ENCODE assay signal across 11 cellular contexts in genomic region chr9:121322737-121323448, GRCh38. TPM values are rescaled to one million over a fixed set of nuclear protein-coding genes. Genes with fewer than 3 reads are reported as not detected.
DNase-seq lines count a peak whose midpoint lies in the region; ATAC-seq and TF ChIP-seq lines count a peak whose summit lies in the region.
"Had no signal": no experiment of that assay in that cellular context is flagged by ENCODE, and none has a peak within 500 bp of the region (broad histone marks: within the 10 kb centered on the region; RNA-seq: fewer than 3 reads in every experiment).

No MANE protein-coding gene starts in this region.

- H3K36me3 ChIP-seq in muscle layer of duodenum (ENCODE audit: control insufficient read depth in 1 of 2, insufficient read depth in 2 of 2, low read length in 2 of 2) (peaks cover 66 to 70% of the 10 kb centered on the region in 2 donors), upper lobe of left lung (peaks cover 11 to 87% (median 66%) of the 10 kb centered on the region in 4 donors)

- peaks cover 28% of the 10 kb centered on the region for H3K4me1 Mint-ChIP-seq in activated T-cell treated with anti-CD3 and anti-CD28 coated beads, Interleukin-2, amount 50 U/mL, for 72 hours (ENCODE audit: low read depth)
- H3K4me1 Mint-ChIP-seq in activated T-cell treated with anti-CD3 and anti-CD28 coated beads, Interleukin-2, amount 50 U/mL, for 4 hours (ENCODE audit: low read depth), result peaks cover 18% of the 10 kb centered on the region
- H3K4me1 Mint-ChIP-seq: activated B cell treated with CpG ODN at 0.5 μM for 24 hours, neural crest cell had no signal

- H3K27me3 Mint-ChIP-seq in activated T-cell treated with anti-CD3 and anti-CD28 coated beads, Interleukin-2, amount 50 U/mL, for 72 hours (ENCODE audit: low read depth), result no peaks in the 10 kb centered on the region
- H3K27me3 Mint-ChIP-seq in activated T-cell treated with anti-CD3 and anti-CD28 coated beads, Interleukin-2, amount 50 U/mL, for 4 hours (ENCODE audit: low read depth), result no peaks in the 10 kb centered on the region
- H3K27me3 Mint-ChIP-seq: activated B cell treated with CpG ODN at 0.5 μM for 24 hours had no signal

- H3K9me3 ChIP-seq in muscle layer of duodenum (ENCODE audit: control insufficient read depth in 1 of 2, low read length in 2 of 2), result no peaks in the 10 kb centered on the region
- no peaks in the 10 kb centered on the region for H3K9me3 ChIP-seq in upper lobe of left lung

- WGBS in upper lobe of left lung, 2 donors, result 80 to 82% methylated on average over 10 of the region's 10 CpGs

- DNase-seq in activated T-cell treated with anti-CD3 and anti-CD28 coated beads, Interleukin-2, amount 50 U/mL, for 72 hours, result no peak
- DNase-seq in activated T-cell treated with anti-CD3 and anti-CD28 coated beads, Interleukin-2, amount 50 U/mL, for 4 hours, result no peak
- DNase-seq in caudate nucleus (lab: John Stamatoyannopoulos, UW) (peak in 1 of 61 donors; percentile 57), upper lobe of left lung (no peak), Ammon's horn (ENCODE audit: low spot score) (no peak)
- no peak for DNase-seq in effector CD8-positive, alpha-beta T cell (lab: John Stamatoyannopoulos, UW)
- DNase-seq: activated B cell treated with CpG ODN at 0.5 μM for 24 hours; activated effector memory CD4-positive, alpha-beta T cell treated with Interleukin-2 at 50 U/mL for 16 hours had no signal

- H3K4me3 ChIP-seq in muscle layer of duodenum (ENCODE audit: low read depth in 1 of 2, low read length in 2 of 2) (no peak overlapping the region), upper lobe of left lung (no peak overlapping the region)

- TF ChIP-seq POLR2A in upper lobe of left lung (IDR thresholded peaks at IDR 0.05), result no peak

- H3K4me3 Mint-ChIP-seq in activated T-cell treated with anti-CD3 and anti-CD28 coated beads, Interleukin-2, amount 50 U/mL, for 72 hours, result no peak overlapping the region
- no peak overlapping the region for H3K4me3 Mint-ChIP-seq in activated T-cell treated with anti-CD3 and anti-CD28 coated beads, Interleukin-2, amount 50 U/mL, for 4 hours
- H3K4me3 Mint-ChIP-seq: activated B cell treated with CpG ODN at 0.5 μM for 24 hours, neural crest cell had no signal

- peak in 1 of 4 donors; percentile 59 for TF ChIP-seq EP300 in upper lobe of left lung (IDR thresholded peaks at IDR 0.05)

- H3K9me3 Mint-ChIP-seq in activated T-cell treated with anti-CD3 and anti-CD28 coated beads, Interleukin-2, amount 50 U/mL, for 72 hours, result no peaks in the 10 kb centered on the region
- no peaks in the 10 kb centered on the region for H3K9me3 Mint-ChIP-seq in activated T-cell treated with anti-CD3 and anti-CD28 coated beads, Interleukin-2, amount 50 U/mL, for 4 hours
- H3K9me3 Mint-ChIP-seq: activated B cell treated with CpG ODN at 0.5 μM for 24 hours had no signal

- no peak for ATAC-seq in activated T-cell treated with anti-CD3 and anti-CD28 coated beads, Interleukin-2, amount 50 U/mL, for 72 hours (replicated peaks in 1 of 2)
- no peak for ATAC-seq in activated T-cell treated with anti-CD3 and anti-CD28 coated beads, Interleukin-2, amount 50 U/mL, for 4 hours
- ATAC-seq in upper lobe of left lung (ENCODE audit: low FRiP score in 2 of 2) (no peak), GM19452 (IDR thresholded peaks at IDR 0.05; ENCODE audit: unreplicated experiment) (no peak)

- H3K27me3 ChIP-seq in muscle layer of duodenum (ENCODE audit: low read depth, low read length) (no peaks in the 10 kb centered on the region), upper lobe of left lung (no peaks in the 10 kb centered on the region)

- H3K4me1 ChIP-seq in muscle layer of duodenum (ENCODE audit: control insufficient read depth in 1 of 2, insufficient read depth in 2 of 2, low read length in 2 of 2), result peaks cover 9 to 58% of the 10 kb centered on the region in 2 donors
- peaks cover 42 to 71% (median 66%) of the 10 kb centered on the region in 4 donors for H3K4me1 ChIP-seq in upper lobe of left lung

- peak overlapping the region; percentile 42 for H3K27ac Mint-ChIP-seq in activated T-cell treated with anti-CD3 and anti-CD28 coated beads, Interleukin-2, amount 50 U/mL, for 72 hours
- H3K27ac Mint-ChIP-seq: activated B cell treated with CpG ODN at 0.5 μM for 24 hours had no signal

- peaks cover 0 to 2% of the 10 kb centered on the region in 2 donors for H3K36me3 Mint-ChIP-seq in activated T-cell treated with anti-CD3 and anti-CD28 coated beads, Interleukin-2, amount 50 U/mL, for 72 hours (ENCODE audit: insufficient read depth in 2 of 2)
- H3K36me3 Mint-ChIP-seq in activated T-cell treated with anti-CD3 and anti-CD28 coated beads, Interleukin-2, amount 50 U/mL, for 4 hours (ENCODE audit: insufficient read depth), result no peaks in the 10 kb centered on the region

- no peak for TF ChIP-seq CTCF in upper lobe of left lung (IDR thresholded peaks at IDR 0.05)

- H3K27ac ChIP-seq in caudate nucleus (ENCODE audit: low read depth, low read length) (peak overlapping the region; percentile 9), muscle layer of duodenum (ENCODE audit: low read length) (peak overlapping the region; percentile 81), upper lobe of left lung (peak overlapping the region; percentile 76 to 89 (median 82))

RNA-seq across cellular contexts. Expression of gene STOM, which starts 47.2 kb away (rescaled TPM):
- 10 to 100 TPM; 63.7 to 90.6 TPM for total RNA-seq in activated T-cell treated with anti-CD3 and anti-CD28 coated beads, Interleukin-2, amount 50 U/mL, for 72 hours
- total RNA-seq in activated T-cell treated with anti-CD3 and anti-CD28 coated beads, Interleukin-2, amount 50 U/mL, for 4 hours, result 10 to 100 TPM; 41.9 to 46.8 (median 46.7) TPM
- 100 to 1,000 TPM in 5 of 6 donors, 10 to 100 TPM in 1; 96.4 to 480 (median 362) TPM for total RNA-seq in upper lobe of left lung

RNA-seq across cellular contexts. Expression of gene GSN, which starts 54.9 kb away (rescaled TPM):
- total RNA-seq in activated T-cell treated with anti-CD3 and anti-CD28 coated beads, Interleukin-2, amount 50 U/mL, for 72 hours, result 1 to 10 TPM; 3.6 to 4.0 TPM
- 1 to 10 TPM; 1.3 to 2.0 (median 1.9) TPM for total RNA-seq in activated T-cell treated with anti-CD3 and anti-CD28 coated beads, Interleukin-2, amount 50 U/mL, for 4 hours
- 100 to 1,000 TPM; 217 to 935 (median 648) TPM for total RNA-seq in upper lobe of left lung

Comparison
In these comparisons a context has a peak if more than half of its experiments do, and no peak if none do; other contexts are left out.
1. H3K27ac ChIP-seq: peak in every context shown above with its lines; median percentile 82 in upper lobe of left lung; 81 in muscle layer of duodenum; 9 in caudate nucleus.
2. RNA of gene GSN, which starts 54.9 kb away (total RNA-seq): 217 to 935 TPM in upper lobe of left lung; 3.6 to 4.0 TPM in activated T-cell treated with anti-CD3 and anti-CD28 coated beads, Interleukin-2, amount 50 U/mL, for 72 hours and 1.3 to 2.0 TPM in activated T-cell treated with anti-CD3 and anti-CD28 coated beads, Interleukin-2, amount 50 U/mL, for 4 hours; every median in the first group is over 10 times any median in the second.